In the genomic region with DNA sequence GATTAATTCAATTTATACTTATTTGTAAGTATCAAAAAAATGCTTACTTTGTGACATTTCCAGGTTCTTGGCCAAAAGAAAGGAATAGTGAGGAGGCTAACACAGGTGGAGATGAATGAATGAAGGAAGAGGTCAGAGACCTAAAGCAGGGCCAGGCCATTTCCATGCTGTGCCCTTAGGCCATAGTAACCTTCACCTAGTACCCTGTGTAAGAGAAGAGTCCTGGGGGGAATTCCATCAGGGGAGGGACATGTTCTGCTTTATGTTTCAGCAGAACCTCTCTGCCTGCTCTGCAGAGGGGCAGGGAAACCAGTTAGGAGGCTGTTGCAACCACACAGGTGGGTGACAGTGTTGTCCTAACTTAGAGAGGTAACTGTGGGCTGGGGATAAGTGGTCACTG, we compare ENCODE assay signal across 13 cellular contexts.
DNase-seq lines count a peak whose midpoint lies in the region; ATAC-seq and TF ChIP-seq lines count a peak whose summit lies in the region.
"Had no signal": no experiment of that assay in that cellular context is flagged by ENCODE, and none has a peak within 500 bp of the region (broad histone marks: within the 10 kb centered on the region; RNA-seq: fewer than 3 reads in every experiment).

No MANE protein-coding gene starts in this region.

- peak overlapping the region; percentile 44 for H2AFZ ChIP-seq in neural progenitor cell (replicated peaks)

- no peaks in the 10 kb centered on the region for H3K27me3 ChIP-seq in neural progenitor cell
- H3K27me3 ChIP-seq in ovary, result no peaks in the 10 kb centered on the region
- H3K27me3 ChIP-seq in gastrocnemius medialis, result no peaks in the 10 kb centered on the region
- H3K27me3 ChIP-seq: BLaER1 treated with 17β-estradiol and CSF1 and Interleukin-3, amounts not matched to agents 10 nM and 100 nM had no signal

- TF ChIP-seq EP300 in ovary (IDR thresholded peaks at IDR 0.05), result no peak

- H3K9me3 Mint-ChIP-seq in WTC11 (no peaks in the 10 kb centered on the region), neural progenitor cell (no peaks in the 10 kb centered on the region)
- H3K9me3 Mint-ChIP-seq in stimulated activated naive B cell treated with anti-CD40 and anti-IgM and Interleukin-4, amounts not matched to agents 10 μg/mL and 1 μg/mL and 100 μg/mL, for 72 hours, result peaks cover 0 to 2% of the 10 kb centered on the region in 2 donors
- H3K9me3 Mint-ChIP-seq: H9 had no signal

- H3K9ac ChIP-seq in neural progenitor cell, result no peak overlapping the region
- H3K9ac ChIP-seq: BLaER1 treated with 17β-estradiol and CSF1 and Interleukin-3, amounts not matched to agents 10 nM and 100 nM had no signal

- H3K36me3 ChIP-seq in neural progenitor cell (no peaks in the 10 kb centered on the region), ovary (no peaks in the 10 kb centered on the region), gastrocnemius medialis (no peaks in the 10 kb centered on the region)
- H3K36me3 ChIP-seq: BLaER1 treated with 17β-estradiol and CSF1 and Interleukin-3, amounts not matched to agents 10 nM and 100 nM had no signal

- TF ChIP-seq CTCF in WTC11 (IDR thresholded peaks at IDR 0.05) (no peak), neural progenitor cell (IDR thresholded peaks at IDR 0.05) (no peak), ovary (IDR thresholded peaks at IDR 0.05) (no peak), gastrocnemius medialis (IDR thresholded peaks at IDR 0.05 in 4 of 5, conservative IDR thresholded peaks at IDR 0.05 in 1 of 5) (no peak)

- CTCF ChIA-PET in WTC11 (lab: Charles Lee), result no interaction called here

- intact Hi-C loops in ovary (cut with DNase I), result no loop called here
- intact Hi-C loops in gastrocnemius medialis (cut with DNase I; ENCODE audit: low total_unique reads), result no loop called here

- ATAC-seq in WTC11 (peak; percentile 43), GM18511 (IDR thresholded peaks at IDR 0.05; ENCODE audit: unreplicated experiment) (no peak), gastrocnemius medialis (no peak)
- ATAC-seq in stimulated activated naive B cell treated with anti-CD40 and anti-IgM and Interleukin-4, amounts not matched to agents 10 μg/mL and 1 μg/mL and 100 μg/mL, for 72 hours (replicated peaks), result peak; percentile 27 to 47

- H3K4me3 Mint-ChIP-seq in WTC11 (no peak overlapping the region), neural progenitor cell (no peak overlapping the region)
- H3K4me3 Mint-ChIP-seq in stimulated activated naive B cell treated with anti-CD40 and anti-IgM and Interleukin-4, amounts not matched to agents 10 μg/mL and 1 μg/mL and 100 μg/mL, for 72 hours, result no peak overlapping the region
- H3K4me3 Mint-ChIP-seq: CD4-positive, CD25-positive, alpha-beta regulatory T cell; H9 had no signal

- in situ Hi-C loops in gastrocnemius medialis (cut with MboI; ENCODE audit: low sequenced_read_pairs in 4 of 4), result no loop called here

- H3K79me2 ChIP-seq in neural progenitor cell (ENCODE audit: low read depth), result no peaks in the 10 kb centered on the region

- peak; percentile 12 for DNase-seq in NCI-H748 (lab: John Stamatoyannopoulos, UW; ENCODE audit: unreplicated experiment)
- DNase-seq in NCI-H748 treated with DMSO at 0.1 percent for 48 hours (lab: John Stamatoyannopoulos, UW), result no peak
- DNase-seq in WTC11 (ENCODE audit: low spot score), result no peak
- no peak for DNase-seq in neural progenitor cell (ENCODE audit: low spot score)
- DNase-seq in stimulated activated naive B cell treated with anti-CD40 and anti-IgM and Interleukin-4, amounts not matched to agents 10 μg/mL and 1 μg/mL and 100 μg/mL, for 72 hours, result no peak
- no peak for DNase-seq in ovary
- DNase-seq in gastrocnemius medialis, result no peak
- DNase-seq: ACHN; CD4-positive, CD25-positive, alpha-beta regulatory T cell; DMS53; H9 had no signal

- H3K4me3 ChIP-seq in neural progenitor cell, result no peak overlapping the region
- no peak overlapping the region for H3K4me3 ChIP-seq in ovary
- no peak overlapping the region for H3K4me3 ChIP-seq in gastrocnemius medialis
- H3K4me3 ChIP-seq: BLaER1 treated with 17β-estradiol and CSF1 and Interleukin-3, amounts not matched to agents 10 nM and 100 nM had no signal

- no peaks in the 10 kb centered on the region for H3K27me3 Mint-ChIP-seq in WTC11 (ENCODE audit: low read depth)
- H3K27me3 Mint-ChIP-seq in neural progenitor cell (ENCODE audit: insufficient read depth, low read depth), result peaks cover 2% of the 10 kb centered on the region
- H3K27me3 Mint-ChIP-seq in stimulated activated naive B cell treated with anti-CD40 and anti-IgM and Interleukin-4, amounts not matched to agents 10 μg/mL and 1 μg/mL and 100 μg/mL, for 72 hours, result no peaks in the 10 kb centered on the region
- H3K27me3 Mint-ChIP-seq: CD4-positive, CD25-positive, alpha-beta regulatory T cell had no signal

- H3K36me3 Mint-ChIP-seq in WTC11 (no peaks in the 10 kb centered on the region), neural progenitor cell (no peaks in the 10 kb centered on the region)
- H3K36me3 Mint-ChIP-seq in stimulated activated naive B cell treated with anti-CD40 and anti-IgM and Interleukin-4, amounts not matched to agents 10 μg/mL and 1 μg/mL and 100 μg/mL, for 72 hours, result no peaks in the 10 kb centered on the region
- H3K36me3 Mint-ChIP-seq: CD4-positive, CD25-positive, alpha-beta regulatory T cell had no signal

- POLR2A ChIA-PET in WTC11 (lab: Charles Lee), result no interaction called here

- no peaks in the 10 kb centered on the region for H3K9me3 ChIP-seq in neural progenitor cell (ENCODE audit: low read depth)
- H3K9me3 ChIP-seq in ovary, result no peaks in the 10 kb centered on the region
- H3K9me3 ChIP-seq in gastrocnemius medialis, result no peaks in the 10 kb centered on the region
- H3K9me3 ChIP-seq: BLaER1 treated with 17β-estradiol and CSF1 and Interleukin-3, amounts not matched to agents 10 nM and 100 nM had no signal

- H3K4me1 ChIP-seq in neural progenitor cell (peaks cover 20% of the 10 kb centered on the region), ovary (ENCODE audit: insufficient read depth) (no peaks in the 10 kb centered on the region), gastrocnemius medialis (no peaks in the 10 kb centered on the region)
- H3K4me1 ChIP-seq: BLaER1 treated with 17β-estradiol and CSF1 and Interleukin-3, amounts not matched to agents 10 nM and 100 nM had no signal

- H3K27ac Mint-ChIP-seq in WTC11 (no peak overlapping the region), neural progenitor cell (no peak overlapping the region)
- no peak overlapping the region for H3K27ac Mint-ChIP-seq in stimulated activated naive B cell treated with anti-CD40 and anti-IgM and Interleukin-4, amounts not matched to agents 10 μg/mL and 1 μg/mL and 100 μg/mL, for 72 hours
- H3K27ac Mint-ChIP-seq: CD4-positive, CD25-positive, alpha-beta regulatory T cell; H9 had no signal

- H3K27ac ChIP-seq in neural progenitor cell (no peak overlapping the region), ovary (no peak overlapping the region), gastrocnemius medialis (no peak overlapping the region)
- H3K27ac ChIP-seq: BLaER1 treated with 17β-estradiol and CSF1 and Interleukin-3, amounts not matched to agents 10 nM and 100 nM had no signal

- TF ChIP-seq POLR2A in ovary (IDR thresholded peaks at IDR 0.05) (no peak), gastrocnemius medialis (IDR thresholded peaks at IDR 0.05) (no peak)

- no peaks in the 10 kb centered on the region for H3F3A ChIP-seq in neural progenitor cell (ENCODE audit: low read depth)

- H3K4me1 Mint-ChIP-seq in WTC11 (peaks cover 11% of the 10 kb centered on the region), neural progenitor cell (no peaks in the 10 kb centered on the region)
- H3K4me1 Mint-ChIP-seq in stimulated activated naive B cell treated with anti-CD40 and anti-IgM and Interleukin-4, amounts not matched to agents 10 μg/mL and 1 μg/mL and 100 μg/mL, for 72 hours, result no peaks in the 10 kb centered on the region
- H3K4me1 Mint-ChIP-seq: CD4-positive, CD25-positive, alpha-beta regulatory T cell had no signal

- H4K20me1 ChIP-seq in neural progenitor cell (ENCODE audit: low read depth), result no peaks in the 10 kb centered on the region
- H4K20me1 ChIP-seq: BLaER1 treated with 17β-estradiol and CSF1 and Interleukin-3, amounts not matched to agents 10 nM and 100 nM had no signal

- no peak overlapping the region for H3K4me2 ChIP-seq in neural progenitor cell
- H3K4me2 ChIP-seq: BLaER1 treated with 17β-estradiol and CSF1 and Interleukin-3, amounts not matched to agents 10 nM and 100 nM had no signal

TF ChIP-seq in WTC11, 78 proteins besides CTCF, POLR2A, EP300 and RAD21:
- peak; percentile 74; the same call in 1 of the 2 replicates for TF ChIP-seq ZNF317 (CRISPR knock-in tag; IDR thresholded peaks at IDR 0.05; ENCODE audit: borderline replicate concordance, low read depth)
- TF ChIP-seq ZNF219 (CRISPR knock-in tag; IDR thresholded peaks at IDR 0.05; ENCODE audit: borderline replicate concordance), result no peak
- TF ChIP-seq, protein P1, sequence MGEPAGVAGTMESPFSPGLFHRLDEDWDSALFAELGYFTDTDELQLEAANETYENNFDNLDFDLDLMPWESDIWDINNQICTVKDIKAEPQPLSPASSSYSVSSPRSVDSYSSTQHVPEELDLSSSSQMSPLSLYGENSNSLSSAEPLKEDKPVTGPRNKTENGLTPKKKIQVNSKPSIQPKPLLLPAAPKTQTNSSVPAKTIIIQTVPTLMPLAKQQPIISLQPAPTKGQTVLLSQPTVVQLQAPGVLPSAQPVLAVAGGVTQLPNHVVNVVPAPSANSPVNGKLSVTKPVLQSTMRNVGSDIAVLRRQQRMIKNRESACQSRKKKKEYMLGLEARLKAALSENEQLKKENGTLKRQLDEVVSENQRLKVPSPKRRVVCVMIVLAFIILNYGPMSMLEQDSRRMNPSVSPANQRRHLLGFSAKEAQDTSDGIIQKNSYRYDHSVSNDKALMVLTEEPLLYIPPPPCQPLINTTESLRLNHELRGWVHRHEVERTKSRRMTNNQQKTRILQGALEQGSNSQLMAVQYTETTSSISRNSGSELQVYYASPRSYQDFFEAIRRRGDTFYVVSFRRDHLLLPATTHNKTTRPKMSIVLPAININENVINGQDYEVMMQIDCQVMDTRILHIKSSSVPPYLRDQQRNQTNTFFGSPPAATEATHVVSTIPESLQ (CRISPR knock-in tag; IDR thresholded peaks at IDR 0.05), result no peak

Comparison
In these comparisons a context has a peak if more than half of its experiments do, and no peak if none do; other contexts are left out.
1. ATAC-seq: peak in WTC11 (single experiment) and stimulated activated naive B cell treated with anti-CD40 and anti-IgM and Interleukin-4, amounts not matched to agents 10 μg/mL and 1 μg/mL and 100 μg/mL, for 72 hours (2 of 2); none in GM18511 (single experiment) and gastrocnemius medialis (0 of 2).